ENCODE assay signal across 19 cellular contexts in the genomic region with DNA sequence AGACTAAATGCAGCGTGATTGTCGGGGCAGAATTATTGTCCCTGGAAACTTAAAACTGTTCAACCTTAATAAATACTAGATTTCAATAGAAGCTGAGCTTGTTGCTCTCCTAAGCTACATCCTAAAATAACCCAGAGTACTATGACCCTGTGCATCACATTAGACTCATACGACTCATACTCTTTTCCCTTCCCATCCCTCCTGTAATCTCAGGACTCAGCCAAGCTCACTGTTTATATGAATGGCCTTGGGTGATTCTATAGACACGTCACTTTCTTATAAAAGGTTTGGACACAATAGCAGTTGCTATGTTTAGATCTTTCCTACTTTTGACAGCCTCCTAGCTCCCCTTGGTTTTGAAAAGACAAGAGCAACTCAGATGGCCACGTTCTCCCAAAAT. TPM values are rescaled to one million over a fixed set of nuclear protein-coding genes. Genes with fewer than 3 reads are reported as not detected.
DNase-seq lines count a peak whose midpoint lies in the region; ATAC-seq and TF ChIP-seq lines count a peak whose summit lies in the region.
"Had no signal": no experiment of that assay in that cellular context is flagged by ENCODE, and none has a peak within 500 bp of the region (broad histone marks: within the 10 kb centered on the region; RNA-seq: fewer than 3 reads in every experiment).

No MANE protein-coding gene starts in this region.

- no peak for ATAC-seq in GM21619 (IDR thresholded peaks at IDR 0.05; ENCODE audit: unreplicated experiment)
- ATAC-seq in HG03039 (IDR thresholded peaks at IDR 0.05; ENCODE audit: unreplicated experiment): no peak
- no peak for ATAC-seq in GM19395 (IDR thresholded peaks at IDR 0.05; ENCODE audit: unreplicated experiment)
- ATAC-seq: body of pancreas; CD8-positive, alpha-beta T cell; stimulated activated memory B cell treated with anti-CD40 and anti-IgM and Interleukin-4, amounts not matched to agents 10 μg/mL and 1 μg/mL and 100 μg/mL, for 72 hours had no signal

- no peak for TF ChIP-seq RAD21 in SK-N-SH (IDR thresholded peaks at IDR 0.05; ENCODE audit: low read length)

- peak overlapping the region in 1 of 2 experiments; percentile 81; a peak in 2 of 4 replicates for H3K27ac ChIP-seq in SK-N-SH (ENCODE audit: low read depth in 2 of 2, low read length in 1 of 2)
- H3K27ac ChIP-seq in skeletal muscle tissue (ENCODE audit: low read depth, low read length): peak overlapping the region; percentile 32
- H3K27ac ChIP-seq: body of pancreas had no signal

- H4K20me1 ChIP-seq in SK-N-SH (ENCODE audit: insufficient read depth): peaks cover 6% of the 10 kb centered on the region; the same call in 1 of the 2 replicates

- no peak overlapping the region for H3K4me3 Mint-ChIP-seq in HFFc6
- H3K4me3 Mint-ChIP-seq: activated naive CD4-positive, alpha-beta T cell treated with anti-CD3 and anti-CD28 coated beads for 36 hours; CD8-positive, alpha-beta T cell; stimulated activated memory B cell treated with anti-CD40 and anti-IgM and Interleukin-4, amounts not matched to agents 10 μg/mL and 1 μg/mL and 100 μg/mL, for 72 hours; type B pancreatic cell had no signal

- H3K36me3 Mint-ChIP-seq in HFFc6 (ENCODE audit: low read depth): peaks cover 37% of the 10 kb centered on the region
- H3K36me3 Mint-ChIP-seq: CD8-positive, alpha-beta T cell; stimulated activated memory B cell treated with anti-CD40 and anti-IgM and Interleukin-4, amounts not matched to agents 10 μg/mL and 1 μg/mL and 100 μg/mL, for 72 hours had no signal

- H3K27me3 ChIP-seq in SK-N-SH (ENCODE audit: insufficient read depth): no peaks in the 10 kb centered on the region
- no peaks in the 10 kb centered on the region for H3K27me3 ChIP-seq in skeletal muscle tissue (ENCODE audit: control insufficient read depth in 3 of 3, insufficient read depth in 3 of 3, low read length in 3 of 3)
- H3K27me3 ChIP-seq: body of pancreas had no signal

- H3K36me3 ChIP-seq in SK-N-SH (replicated peaks in 1 of 2; ENCODE audit: control insufficient read depth in 1 of 2, insufficient read depth in 2 of 2, low read length in 1 of 2) (peaks cover 0 to 15% of the 10 kb centered on the region in 2 experiments), skeletal muscle tissue (ENCODE audit: control insufficient read depth in 3 of 3, insufficient read depth in 3 of 3, low read length in 3 of 3) (peaks cover 0 to 3% (median 0%) of the 10 kb centered on the region in 3 donors)

- no peaks in the 10 kb centered on the region for H3K9me3 Mint-ChIP-seq in HFFc6
- H3K9me3 Mint-ChIP-seq: activated naive CD4-positive, alpha-beta T cell treated with anti-CD3 and anti-CD28 coated beads for 36 hours; CD8-positive, alpha-beta T cell; type B pancreatic cell had no signal

- DNase-seq in HFFc6: peak; percentile 81
- DNase-seq in SK-N-SH: no peak
- peak; percentile 30 for DNase-seq in fibroblast of villous mesenchyme (ENCODE audit: low read depth)
- no peak for DNase-seq in NCI-H1048 (lab: John Stamatoyannopoulos, UW)
- DNase-seq: activated CD8-positive, alpha-beta memory T cell treated with anti-CD3 and anti-CD28 coated beads, Interleukin-2, amount 50 U/mL, for 48 hours; activated naive CD4-positive, alpha-beta T cell treated with anti-CD3 and anti-CD28 coated beads for 36 hours; body of pancreas; CD8-positive, alpha-beta T cell; effector CD4-positive, alpha-beta T cell; NCI-H2171; SHP77 treated with DMSO at 0.1 percent for 48 hours; T-helper 9 cell had no signal

- no peaks in the 10 kb centered on the region for H3K9me3 ChIP-seq in SK-N-SH
- no peaks in the 10 kb centered on the region for H3K9me3 ChIP-seq in skeletal muscle tissue (ENCODE audit: control insufficient read depth in 3 of 3, low read length in 3 of 3)
- H3K9me3 ChIP-seq: body of pancreas had no signal

- H2AFZ ChIP-seq in SK-N-SH (ENCODE audit: low read depth): no peak overlapping the region

- H3K4me1 ChIP-seq in SK-N-SH (ENCODE audit: control insufficient read depth in 1 of 2, insufficient read depth in 2 of 2, low read depth in 1 of 2, low read length in 1 of 2): peaks cover 12 to 28% of the 10 kb centered on the region in 2 experiments; a peak in 3 of 4 replicates
- peaks cover 22 to 30% (median 23%) of the 10 kb centered on the region in 3 donors for H3K4me1 ChIP-seq in skeletal muscle tissue (ENCODE audit: control insufficient read depth in 3 of 3, insufficient read depth in 3 of 3, low read length in 3 of 3)
- H3K4me1 ChIP-seq: body of pancreas had no signal

- POLR2A ChIA-PET in SK-N-SH (lab: Yijun Ruan, JAX): no interaction called here

- H3K4me3 ChIP-seq in SK-N-SH (ENCODE audit: low read depth in 2 of 2, low read length in 1 of 2) (no peak overlapping the region), fibroblast of villous mesenchyme (ENCODE audit: low read depth, low read length) (no peak overlapping the region), skeletal muscle tissue (ENCODE audit: low read length in 3 of 3) (no peak overlapping the region)
- H3K4me3 ChIP-seq: body of pancreas, skin epidermis had no signal

- TF ChIP-seq EP300 in SK-N-SH (IDR thresholded peaks at IDR 0.05; ENCODE audit: borderline replicate concordance in 1 of 2, low read depth in 1 of 2, low read length in 1 of 2): no peak

- H3K27me3 Mint-ChIP-seq in HFFc6 (ENCODE audit: insufficient read depth): no peaks in the 10 kb centered on the region
- H3K27me3 Mint-ChIP-seq: type B pancreatic cell had no signal

- H3K9ac ChIP-seq in SK-N-SH (no peak overlapping the region), skeletal muscle tissue (ENCODE audit: low read depth in 1 of 3, low read length in 3 of 3) (no peak overlapping the region)

- H3K79me2 ChIP-seq in SK-N-SH (ENCODE audit: insufficient read depth): peaks cover 79% of the 10 kb centered on the region

- peaks cover 20% of the 10 kb centered on the region for H3F3A ChIP-seq in SK-N-SH (replicated peaks; ENCODE audit: insufficient read depth)

- WGBS in SK-N-SH (ENCODE audit: low lambda C conversion rate): 70% methylated on average over 5 of the region's 5 CpGs

- TF ChIP-seq CTCF in HFFc6 (IDR thresholded peaks at IDR 0.05) (no peak), SK-N-SH (IDR thresholded peaks at IDR 0.05) (no peak), fibroblast of villous mesenchyme (IDR thresholded peaks at IDR 0.05; ENCODE audit: insufficient read depth, low read depth, low read length) (no peak)

- H3K27ac Mint-ChIP-seq in HFFc6: peak overlapping the region; percentile 74
- H3K27ac Mint-ChIP-seq: activated naive CD4-positive, alpha-beta T cell treated with anti-CD3 and anti-CD28 coated beads for 36 hours; CD8-positive, alpha-beta T cell; stimulated activated memory B cell treated with anti-CD40 and anti-IgM and Interleukin-4, amounts not matched to agents 10 μg/mL and 1 μg/mL and 100 μg/mL, for 72 hours had no signal

- peaks cover 66% of the 10 kb centered on the region for H3K4me1 Mint-ChIP-seq in HFFc6 (ENCODE audit: low read depth)
- H3K4me1 Mint-ChIP-seq: stimulated activated memory B cell treated with anti-CD40 and anti-IgM and Interleukin-4, amounts not matched to agents 10 μg/mL and 1 μg/mL and 100 μg/mL, for 72 hours had no signal

- H3K9me2 ChIP-seq in SK-N-SH: no peaks in the 10 kb centered on the region

- CTCF ChIA-PET in SK-N-SH (lab: Yijun Ruan, JAX): interaction anchor here (0.9 kb wide), 1 partner anchor 9 kb away, joined by 3 read pairs; no protein-coding TSS in a partner anchor

- H3K4me2 ChIP-seq in SK-N-SH: no peak overlapping the region

TF ChIP-seq in SK-N-SH, 30 proteins besides CTCF, POLR2A, EP300 and RAD21:
- TF ChIP-seq FOSL2 (IDR thresholded peaks at IDR 0.05; ENCODE audit: borderline replicate concordance, low read depth) (peak; percentile 47; the same call in 1 of the 2 replicates), RXRA (IDR thresholded peaks at IDR 0.05; ENCODE audit: borderline replicate concordance, low read depth) (no peak), TEAD4 (IDR thresholded peaks at IDR 0.05; ENCODE audit: borderline replicate concordance, insufficient read depth) (no peak), CHD2 (IDR thresholded peaks at IDR 0.05; ENCODE audit: low read length, partially characterized antibody) (no peak), SIN3A (IDR thresholded peaks at IDR 0.05; ENCODE audit: borderline replicate concordance, low read depth, low read length) (no peak), PBX3 (IDR thresholded peaks at IDR 0.05) (0 out of 2 replicates have a peak, but pooled peaks have one; percentile 6), IRF3 (IDR thresholded peaks at IDR 0.05; ENCODE audit: low read depth, low read length) (no peak), RCOR1 (IDR thresholded peaks at IDR 0.05; ENCODE audit: low read length) (no peak), GATA2 (CRISPR knock-in tag; IDR thresholded peaks at IDR 0.05) (no peak), MEF2A (IDR thresholded peaks at IDR 0.05; ENCODE audit: borderline replicate concordance, low read depth) (peak; percentile 54; the same call in 1 of the 2 replicates), FOXJ3 (CRISPR knock-in tag; IDR thresholded peaks at IDR 0.05) (no peak)

RNA-seq across cellular contexts. Expression of gene TCF7L2, which starts 17.2 kb away (rescaled TPM):
- 10 to 100 TPM; 14.6 to 18.1 (median 16.2) TPM for total RNA-seq in HFFc6 (2021; fragmentation: NEBNext Ultra II Directional; extraction: Animal tissue kit (Norgen Biotek cat#: 25700))
- polyA plus RNA-seq in SK-N-SH (2012; rRNA removed): 5.8 and 10.2 TPM in 2 replicates
- 6.9 and 8.6 TPM in 2 replicates for polyA plus RNA-seq in SK-N-SH (2012; cell fraction: cytosol; rRNA removed)
- 20.2 and 22.4 TPM in 2 replicates for polyA plus RNA-seq in SK-N-SH (2012; cell fraction: nucleus; rRNA removed)
- total RNA-seq in fibroblast of villous mesenchyme (7.1 and 12.5 TPM in 2 replicates), skeletal muscle tissue (33.9 TPM)

Comparison
In these comparisons a context has a peak if more than half of its experiments do, and no peak if none do; other contexts are left out.
1. DNase-seq: peak in HFFc6 (single experiment) and fibroblast of villous mesenchyme (single experiment); none in SK-N-SH (single experiment) and NCI-H1048 (single experiment).